ENCODE assay signal across 1 cellular context in the genomic region with DNA sequence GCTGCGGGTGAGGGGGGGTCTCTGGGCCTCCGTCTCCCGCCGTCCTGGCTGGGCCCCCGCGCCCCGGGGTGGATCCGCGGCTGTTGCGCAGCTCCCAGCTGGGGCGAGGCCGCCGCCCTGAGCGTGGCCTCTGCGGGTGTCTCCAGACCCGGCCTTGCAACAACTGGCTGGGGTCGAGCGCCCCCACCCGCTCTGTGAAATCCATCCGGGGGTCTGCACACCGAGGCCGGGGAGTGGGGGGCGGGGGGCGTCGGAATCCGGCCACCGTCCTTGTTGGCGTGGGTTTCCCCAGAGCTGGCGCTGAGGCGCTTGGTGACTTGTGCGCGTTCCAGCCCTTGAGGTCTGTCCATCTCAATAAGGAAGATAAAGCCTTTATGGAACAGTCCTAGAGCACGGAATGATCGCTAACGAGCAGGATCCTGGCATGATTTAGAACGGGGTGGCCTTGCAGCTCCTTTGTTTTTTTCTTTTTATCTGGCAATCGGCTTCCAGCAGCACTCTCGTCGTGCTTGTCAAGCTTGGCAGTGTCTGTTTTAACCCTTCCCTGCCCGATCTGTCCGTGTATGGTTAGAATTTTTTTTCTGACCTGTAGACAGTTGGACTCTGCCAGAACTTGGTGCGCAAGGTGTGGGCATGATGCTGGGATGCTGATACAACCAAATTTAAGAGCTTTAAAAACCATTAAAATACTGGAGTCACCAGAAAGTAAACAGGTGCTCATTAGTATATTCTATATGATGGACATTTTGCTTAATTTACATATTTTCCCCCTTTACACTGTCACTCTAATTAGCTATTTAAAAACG.
TF ChIP-seq lines count a peak whose summit lies in the region.

No MANE protein-coding gene starts in this region.

TF ChIP-seq in HepG2, 621 proteins besides CTCF, POLR2A, EP300 and RAD21 (continued from another document and continues in another):
- TF ChIP-seq, protein P1, sequence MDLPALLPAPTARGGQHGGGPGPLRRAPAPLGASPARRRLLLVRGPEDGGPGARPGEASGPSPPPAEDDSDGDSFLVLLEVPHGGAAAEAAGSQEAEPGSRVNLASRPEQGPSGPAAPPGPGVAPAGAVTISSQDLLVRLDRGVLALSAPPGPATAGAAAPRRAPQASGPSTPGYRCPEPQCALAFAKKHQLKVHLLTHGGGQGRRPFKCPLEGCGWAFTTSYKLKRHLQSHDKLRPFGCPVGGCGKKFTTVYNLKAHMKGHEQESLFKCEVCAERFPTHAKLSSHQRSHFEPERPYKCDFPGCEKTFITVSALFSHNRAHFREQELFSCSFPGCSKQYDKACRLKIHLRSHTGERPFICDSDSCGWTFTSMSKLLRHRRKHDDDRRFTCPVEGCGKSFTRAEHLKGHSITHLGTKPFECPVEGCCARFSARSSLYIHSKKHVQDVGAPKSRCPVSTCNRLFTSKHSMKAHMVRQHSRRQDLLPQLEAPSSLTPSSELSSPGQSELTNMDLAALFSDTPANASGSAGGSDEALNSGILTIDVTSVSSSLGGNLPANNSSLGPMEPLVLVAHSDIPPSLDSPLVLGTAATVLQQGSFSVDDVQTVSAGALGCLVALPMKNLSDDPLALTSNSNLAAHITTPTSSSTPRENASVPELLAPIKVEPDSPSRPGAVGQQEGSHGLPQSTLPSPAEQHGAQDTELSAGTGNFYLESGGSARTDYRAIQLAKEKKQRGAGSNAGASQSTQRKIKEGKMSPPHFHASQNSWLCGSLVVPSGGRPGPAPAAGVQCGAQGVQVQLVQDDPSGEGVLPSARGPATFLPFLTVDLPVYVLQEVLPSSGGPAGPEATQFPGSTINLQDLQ (CRISPR knock-in tag; IDR thresholded peaks at IDR 0.05), result 0 out of 2 replicates have a peak, but pooled peaks have one; percentile 13
- TF ChIP-seq ZNF136 (CRISPR knock-in tag; IDR thresholded peaks at IDR 0.05; ENCODE audit: low read depth), result 0 out of 2 replicates have a peak, but pooled peaks have one; percentile 11
- TF ChIP-seq, protein P2, sequence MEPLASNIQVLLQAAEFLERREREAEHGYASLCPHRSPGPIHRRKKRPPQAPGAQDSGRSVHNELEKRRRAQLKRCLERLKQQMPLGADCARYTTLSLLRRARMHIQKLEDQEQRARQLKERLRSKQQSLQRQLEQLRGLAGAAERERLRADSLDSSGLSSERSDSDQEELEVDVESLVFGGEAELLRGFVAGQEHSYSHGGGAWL (CRISPR knock-in tag; IDR thresholded peaks at IDR 0.05), result no peak; the same call in 1 of the 2 replicates
- no peak for TF ChIP-seq TBL1XR1 (IDR thresholded peaks at IDR 0.05; ENCODE audit: borderline replicate concordance, low read length, partially characterized antibody)
- no peak for TF ChIP-seq MAFF (IDR thresholded peaks at IDR 0.05; ENCODE audit: low read depth, low read length)
- TF ChIP-seq ELF3 (CRISPR knock-in tag; IDR thresholded peaks at IDR 0.05), result peak; percentile 2; the same call in 1 of the 2 replicates
- TF ChIP-seq THAP11 (CRISPR knock-in tag; IDR thresholded peaks at IDR 0.05), result peak; percentile 11; the same call in 1 of the 2 replicates
- TF ChIP-seq, protein P3, sequence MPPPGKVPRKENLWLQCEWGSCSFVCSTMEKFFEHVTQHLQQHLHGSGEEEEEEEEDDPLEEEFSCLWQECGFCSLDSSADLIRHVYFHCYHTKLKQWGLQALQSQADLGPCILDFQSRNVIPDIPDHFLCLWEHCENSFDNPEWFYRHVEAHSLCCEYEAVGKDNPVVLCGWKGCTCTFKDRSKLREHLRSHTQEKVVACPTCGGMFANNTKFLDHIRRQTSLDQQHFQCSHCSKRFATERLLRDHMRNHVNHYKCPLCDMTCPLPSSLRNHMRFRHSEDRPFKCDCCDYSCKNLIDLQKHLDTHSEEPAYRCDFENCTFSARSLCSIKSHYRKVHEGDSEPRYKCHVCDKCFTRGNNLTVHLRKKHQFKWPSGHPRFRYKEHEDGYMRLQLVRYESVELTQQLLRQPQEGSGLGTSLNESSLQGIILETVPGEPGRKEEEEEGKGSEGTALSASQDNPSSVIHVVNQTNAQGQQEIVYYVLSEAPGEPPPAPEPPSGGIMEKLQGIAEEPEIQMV (CRISPR knock-in tag; IDR thresholded peaks at IDR 0.05; ENCODE audit: low read depth), result no peak
- no peak for TF ChIP-seq KLF11 (CRISPR knock-in tag; IDR thresholded peaks at IDR 0.05)
- no peak for TF ChIP-seq ZNF841 (CRISPR knock-in tag; IDR thresholded peaks at IDR 0.05; ENCODE audit: borderline replicate concordance)
- no peak for TF ChIP-seq HOXA5 (CRISPR knock-in tag; IDR thresholded peaks at IDR 0.05)
- no peak for TF ChIP-seq RBM39 (IDR thresholded peaks at IDR 0.05; ENCODE audit: low read depth, low read length, poor library complexity, severe bottlenecking)
- no peak for TF ChIP-seq ZNF317 (CRISPR knock-in tag; IDR thresholded peaks at IDR 0.05)
- no peak for TF ChIP-seq CCAR2 (optimal IDR thresholded peaks at IDR 0.05; ENCODE audit: low read depth, low read length)
- TF ChIP-seq, protein P4, sequence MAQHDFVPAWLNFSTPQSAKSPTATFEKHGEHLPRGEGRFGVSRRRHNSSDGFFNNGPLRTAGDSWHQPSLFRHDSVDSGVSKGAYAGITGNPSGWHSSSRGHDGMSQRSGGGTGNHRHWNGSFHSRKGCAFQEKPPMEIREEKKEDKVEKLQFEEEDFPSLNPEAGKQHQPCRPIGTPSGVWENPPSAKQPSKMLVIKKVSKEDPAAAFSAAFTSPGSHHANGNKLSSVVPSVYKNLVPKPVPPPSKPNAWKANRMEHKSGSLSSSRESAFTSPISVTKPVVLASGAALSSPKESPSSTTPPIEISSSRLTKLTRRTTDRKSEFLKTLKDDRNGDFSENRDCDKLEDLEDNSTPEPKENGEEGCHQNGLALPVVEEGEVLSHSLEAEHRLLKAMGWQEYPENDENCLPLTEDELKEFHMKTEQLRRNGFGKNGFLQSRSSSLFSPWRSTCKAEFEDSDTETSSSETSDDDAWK (CRISPR knock-in tag; IDR thresholded peaks at IDR 0.05), result no peak
- 0 out of 2 replicates have a peak, but pooled peaks have one; percentile 6 for TF ChIP-seq ZNF335 (CRISPR knock-in tag; IDR thresholded peaks at IDR 0.05)
- TF ChIP-seq, protein P5, sequence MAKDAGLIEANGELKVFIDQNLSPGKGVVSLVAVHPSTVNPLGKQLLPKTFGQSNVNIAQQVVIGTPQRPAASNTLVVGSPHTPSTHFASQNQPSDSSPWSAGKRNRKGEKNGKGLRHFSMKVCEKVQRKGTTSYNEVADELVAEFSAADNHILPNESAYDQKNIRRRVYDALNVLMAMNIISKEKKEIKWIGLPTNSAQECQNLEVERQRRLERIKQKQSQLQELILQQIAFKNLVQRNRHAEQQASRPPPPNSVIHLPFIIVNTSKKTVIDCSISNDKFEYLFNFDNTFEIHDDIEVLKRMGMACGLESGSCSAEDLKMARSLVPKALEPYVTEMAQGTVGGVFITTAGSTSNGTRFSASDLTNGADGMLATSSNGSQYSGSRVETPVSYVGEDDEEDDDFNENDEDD (CRISPR knock-in tag; IDR thresholded peaks at IDR 0.05; ENCODE audit: borderline replicate concordance), result no peak
- TF ChIP-seq ZNF468 (CRISPR knock-in tag; IDR thresholded peaks at IDR 0.05), result no peak
- TF ChIP-seq ZIK1 (CRISPR knock-in tag; IDR thresholded peaks at IDR 0.05; ENCODE audit: borderline replicate concordance, low read depth), result no peak
- TF ChIP-seq, protein P6, sequence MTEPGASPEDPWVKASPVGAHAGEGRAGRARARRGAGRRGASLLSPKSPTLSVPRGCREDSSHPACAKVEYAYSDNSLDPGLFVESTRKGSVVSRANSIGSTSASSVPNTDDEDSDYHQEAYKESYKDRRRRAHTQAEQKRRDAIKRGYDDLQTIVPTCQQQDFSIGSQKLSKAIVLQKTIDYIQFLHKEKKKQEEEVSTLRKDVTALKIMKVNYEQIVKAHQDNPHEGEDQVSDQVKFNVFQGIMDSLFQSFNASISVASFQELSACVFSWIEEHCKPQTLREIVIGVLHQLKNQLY (CRISPR knock-in tag; IDR thresholded peaks at IDR 0.05), result peak; percentile 52; the same call in 1 of the 2 replicates
- no peak for TF ChIP-seq ZSCAN22 (CRISPR knock-in tag; IDR thresholded peaks at IDR 0.05)
- no peak for TF ChIP-seq MZF1 (CRISPR knock-in tag; IDR thresholded peaks at IDR 0.05; ENCODE audit: borderline replicate concordance)
- no peak for TF ChIP-seq FOXP1 (IDR thresholded peaks at IDR 0.05)
- no peak for TF ChIP-seq FOXP1 (CRISPR knock-in tag; IDR thresholded peaks at IDR 0.05)
- no peak; the same call in 1 of the 2 replicates for TF ChIP-seq ZKSCAN8 (CRISPR knock-in tag; IDR thresholded peaks at IDR 0.05; ENCODE audit: borderline replicate concordance)
- 0 out of 2 replicates have a peak, but pooled peaks have one; percentile 62 for TF ChIP-seq ZNF431 (CRISPR knock-in tag; IDR thresholded peaks at IDR 0.05; ENCODE audit: borderline replicate concordance, low read depth)
- TF ChIP-seq, protein P7, sequence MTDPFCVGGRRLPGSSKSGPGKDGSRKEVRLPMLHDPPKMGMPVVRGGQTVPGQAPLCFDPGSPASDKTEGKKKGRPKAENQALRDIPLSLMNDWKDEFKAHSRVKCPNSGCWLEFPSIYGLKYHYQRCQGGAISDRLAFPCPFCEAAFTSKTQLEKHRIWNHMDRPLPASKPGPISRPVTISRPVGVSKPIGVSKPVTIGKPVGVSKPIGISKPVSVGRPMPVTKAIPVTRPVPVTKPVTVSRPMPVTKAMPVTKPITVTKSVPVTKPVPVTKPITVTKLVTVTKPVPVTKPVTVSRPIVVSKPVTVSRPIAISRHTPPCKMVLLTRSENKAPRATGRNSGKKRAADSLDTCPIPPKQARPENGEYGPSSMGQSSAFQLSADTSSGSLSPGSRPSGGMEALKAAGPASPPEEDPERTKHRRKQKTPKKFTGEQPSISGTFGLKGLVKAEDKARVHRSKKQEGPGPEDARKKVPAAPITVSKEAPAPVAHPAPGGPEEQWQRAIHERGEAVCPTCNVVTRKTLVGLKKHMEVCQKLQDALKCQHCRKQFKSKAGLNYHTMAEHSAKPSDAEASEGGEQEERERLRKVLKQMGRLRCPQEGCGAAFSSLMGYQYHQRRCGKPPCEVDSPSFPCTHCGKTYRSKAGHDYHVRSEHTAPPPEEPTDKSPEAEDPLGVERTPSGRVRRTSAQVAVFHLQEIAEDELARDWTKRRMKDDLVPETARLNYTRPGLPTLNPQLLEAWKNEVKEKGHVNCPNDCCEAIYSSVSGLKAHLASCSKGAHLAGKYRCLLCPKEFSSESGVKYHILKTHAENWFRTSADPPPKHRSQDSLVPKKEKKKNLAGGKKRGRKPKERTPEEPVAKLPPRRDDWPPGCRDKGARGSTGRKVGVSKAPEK (CRISPR knock-in tag; IDR thresholded peaks at IDR 0.05; ENCODE audit: borderline replicate concordance), result no peak
- TF ChIP-seq, protein P8, sequence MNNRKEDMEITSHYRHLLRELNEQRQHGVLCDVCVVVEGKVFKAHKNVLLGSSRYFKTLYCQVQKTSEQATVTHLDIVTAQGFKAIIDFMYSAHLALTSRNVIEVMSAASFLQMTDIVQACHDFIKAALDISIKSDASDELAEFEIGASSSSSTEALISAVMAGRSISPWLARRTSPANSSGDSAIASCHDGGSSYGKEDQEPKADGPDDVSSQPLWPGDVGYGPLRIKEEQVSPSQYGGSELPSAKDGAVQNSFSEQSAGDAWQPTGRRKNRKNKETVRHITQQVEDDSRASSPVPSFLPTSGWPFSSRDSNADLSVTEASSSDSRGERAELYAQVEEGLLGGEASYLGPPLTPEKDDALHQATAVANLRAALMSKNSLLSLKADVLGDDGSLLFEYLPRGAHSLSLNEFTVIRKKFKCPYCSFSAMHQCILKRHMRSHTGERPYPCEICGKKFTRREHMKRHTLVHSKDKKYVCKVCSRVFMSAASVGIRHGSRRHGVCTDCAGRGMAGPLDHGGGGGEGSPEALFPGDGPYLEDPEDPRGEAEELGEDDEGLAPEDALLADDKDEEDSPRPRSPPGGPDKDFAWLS (CRISPR knock-in tag; IDR thresholded peaks at IDR 0.05; ENCODE audit: borderline replicate concordance), result no peak
- TF ChIP-seq MTF2 (CRISPR knock-in tag; IDR thresholded peaks at IDR 0.05; ENCODE audit: borderline replicate concordance), result no peak
- no peak for TF ChIP-seq MED13 (CRISPR knock-in tag; IDR thresholded peaks at IDR 0.05)
- TF ChIP-seq DNMT1 (CRISPR knock-in tag; IDR thresholded peaks at IDR 0.05), result no peak
- TF ChIP-seq ZNF337 (CRISPR knock-in tag; IDR thresholded peaks at IDR 0.05; ENCODE audit: borderline replicate concordance, low read depth), result no peak
- TF ChIP-seq, protein P9, sequence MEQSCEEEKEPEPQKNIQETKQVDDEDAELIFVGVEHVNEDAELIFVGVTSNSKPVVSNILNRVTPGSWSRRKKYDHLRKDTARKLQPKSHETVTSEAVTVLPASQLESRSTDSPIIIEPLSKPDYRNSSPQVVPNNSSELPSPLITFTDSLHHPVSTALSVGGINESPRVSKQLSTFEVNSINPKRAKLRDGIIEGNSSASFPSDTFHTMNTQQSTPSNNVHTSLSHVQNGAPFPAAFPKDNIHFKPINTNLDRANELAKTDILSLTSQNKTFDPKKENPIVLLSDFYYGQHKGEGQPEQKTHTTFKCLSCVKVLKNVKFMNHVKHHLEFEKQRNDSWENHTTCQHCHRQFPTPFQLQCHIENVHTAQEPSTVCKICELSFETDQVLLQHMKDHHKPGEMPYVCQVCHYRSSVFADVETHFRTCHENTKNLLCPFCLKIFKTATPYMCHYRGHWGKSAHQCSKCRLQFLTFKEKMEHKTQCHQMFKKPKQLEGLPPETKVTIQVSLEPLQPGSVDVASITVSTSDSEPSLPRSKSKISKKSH (CRISPR knock-in tag; IDR thresholded peaks at IDR 0.05; ENCODE audit: borderline replicate concordance), result no peak
- no peak for TF ChIP-seq IRX3 (CRISPR knock-in tag; IDR thresholded peaks at IDR 0.05; ENCODE audit: borderline replicate concordance, low read depth)
- TF ChIP-seq SOX5 (CRISPR knock-in tag; IDR thresholded peaks at IDR 0.05; ENCODE audit: borderline replicate concordance), result no peak
- TF ChIP-seq ATAD3A (CRISPR knock-in tag; IDR thresholded peaks at IDR 0.05), result no peak
- no peak for TF ChIP-seq KAT2B (IDR thresholded peaks at IDR 0.05; ENCODE audit: borderline replicate concordance, low read depth, low read length)
- no peak; the same call in 1 of the 2 replicates for TF ChIP-seq ARNT2 (CRISPR knock-in tag; IDR thresholded peaks at IDR 0.05; ENCODE audit: low read depth)
- TF ChIP-seq EEA1 (CRISPR knock-in tag; IDR thresholded peaks at IDR 0.05; ENCODE audit: borderline replicate concordance), result no peak; the same call in 1 of the 2 replicates
- TF ChIP-seq PLRG1 (conservative IDR thresholded peaks at IDR 0.05), result no peak
- no peak for TF ChIP-seq XBP1 (CRISPR knock-in tag; IDR thresholded peaks at IDR 0.05)
- no peak for TF ChIP-seq ZNF253 (CRISPR knock-in tag; IDR thresholded peaks at IDR 0.05; ENCODE audit: borderline replicate concordance)
- TF ChIP-seq, protein P10, sequence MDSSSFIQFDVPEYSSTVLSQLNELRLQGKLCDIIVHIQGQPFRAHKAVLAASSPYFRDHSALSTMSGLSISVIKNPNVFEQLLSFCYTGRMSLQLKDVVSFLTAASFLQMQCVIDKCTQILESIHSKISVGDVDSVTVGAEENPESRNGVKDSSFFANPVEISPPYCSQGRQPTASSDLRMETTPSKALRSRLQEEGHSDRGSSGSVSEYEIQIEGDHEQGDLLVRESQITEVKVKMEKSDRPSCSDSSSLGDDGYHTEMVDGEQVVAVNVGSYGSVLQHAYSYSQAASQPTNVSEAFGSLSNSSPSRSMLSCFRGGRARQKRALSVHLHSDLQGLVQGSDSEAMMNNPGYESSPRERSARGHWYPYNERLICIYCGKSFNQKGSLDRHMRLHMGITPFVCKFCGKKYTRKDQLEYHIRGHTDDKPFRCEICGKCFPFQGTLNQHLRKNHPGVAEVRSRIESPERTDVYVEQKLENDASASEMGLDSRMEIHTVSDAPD (CRISPR knock-in tag; IDR thresholded peaks at IDR 0.05), result peak; percentile 43; the same call in 1 of the 2 replicates
- TF ChIP-seq ZNF256 (CRISPR knock-in tag; conservative IDR thresholded peaks at IDR 0.05), result no peak
